In the genomic region with DNA sequence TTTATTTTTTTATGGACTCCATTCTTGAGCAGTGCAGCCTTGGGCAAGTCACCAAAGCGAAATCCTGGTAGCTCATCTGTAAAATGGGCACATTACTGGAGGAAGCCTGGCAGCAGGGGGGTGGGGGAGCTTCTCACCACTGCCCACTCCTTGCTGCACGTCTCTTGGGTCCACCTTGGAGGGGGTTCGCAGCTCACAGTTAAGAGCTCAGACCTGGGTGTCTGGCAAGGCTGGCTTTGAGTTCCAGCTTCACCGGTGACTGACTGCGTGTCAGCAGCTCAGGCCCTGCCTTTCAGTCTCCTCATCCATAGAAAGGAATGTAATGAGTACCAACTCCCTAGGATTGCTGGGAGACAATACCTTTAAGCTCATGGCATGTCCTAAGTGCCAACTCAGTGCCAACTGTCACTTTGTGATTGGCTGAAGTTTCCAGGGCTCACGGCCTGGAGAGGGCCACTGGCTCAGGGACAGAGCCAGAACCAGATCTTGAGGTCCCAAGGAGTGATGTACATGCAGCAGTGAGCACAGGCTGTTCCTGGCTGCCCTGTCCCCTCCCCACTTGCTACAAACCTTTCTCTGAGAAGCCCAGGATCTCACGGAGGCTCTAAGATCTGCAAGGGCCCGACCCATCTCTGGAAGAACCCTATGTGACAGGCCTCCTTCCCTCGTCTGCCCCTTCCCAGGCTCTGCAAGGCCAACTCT, we compare ENCODE assay signal across 1 cellular context.
A peak's percentile ranks its signal among the peaks of the same experiment; 100 is the strongest.
TF ChIP-seq lines count a peak whose summit lies in the region.

No MANE protein-coding gene starts in this region.

TF ChIP-seq in HepG2, 621 proteins besides CTCF, POLR2A, EP300 and RAD21 (continued from another document):
- TF ChIP-seq, protein P1, sequence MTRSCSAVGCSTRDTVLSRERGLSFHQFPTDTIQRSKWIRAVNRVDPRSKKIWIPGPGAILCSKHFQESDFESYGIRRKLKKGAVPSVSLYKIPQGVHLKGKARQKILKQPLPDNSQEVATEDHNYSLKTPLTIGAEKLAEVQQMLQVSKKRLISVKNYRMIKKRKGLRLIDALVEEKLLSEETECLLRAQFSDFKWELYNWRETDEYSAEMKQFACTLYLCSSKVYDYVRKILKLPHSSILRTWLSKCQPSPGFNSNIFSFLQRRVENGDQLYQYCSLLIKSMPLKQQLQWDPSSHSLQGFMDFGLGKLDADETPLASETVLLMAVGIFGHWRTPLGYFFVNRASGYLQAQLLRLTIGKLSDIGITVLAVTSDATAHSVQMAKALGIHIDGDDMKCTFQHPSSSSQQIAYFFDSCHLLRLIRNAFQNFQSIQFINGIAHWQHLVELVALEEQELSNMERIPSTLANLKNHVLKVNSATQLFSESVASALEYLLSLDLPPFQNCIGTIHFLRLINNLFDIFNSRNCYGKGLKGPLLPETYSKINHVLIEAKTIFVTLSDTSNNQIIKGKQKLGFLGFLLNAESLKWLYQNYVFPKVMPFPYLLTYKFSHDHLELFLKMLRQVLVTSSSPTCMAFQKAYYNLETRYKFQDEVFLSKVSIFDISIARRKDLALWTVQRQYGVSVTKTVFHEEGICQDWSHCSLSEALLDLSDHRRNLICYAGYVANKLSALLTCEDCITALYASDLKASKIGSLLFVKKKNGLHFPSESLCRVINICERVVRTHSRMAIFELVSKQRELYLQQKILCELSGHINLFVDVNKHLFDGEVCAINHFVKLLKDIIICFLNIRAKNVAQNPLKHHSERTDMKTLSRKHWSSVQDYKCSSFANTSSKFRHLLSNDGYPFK (CRISPR knock-in tag; IDR thresholded peaks at IDR 0.05; ENCODE audit: borderline replicate concordance): no peak
- TF ChIP-seq TMF1 (CRISPR knock-in tag; IDR thresholded peaks at IDR 0.05; ENCODE audit: low read depth): no peak
- TF ChIP-seq ZNF605 (CRISPR knock-in tag; IDR thresholded peaks at IDR 0.05): peak; percentile 63; the same call in 1 of the 2 replicates
- TF ChIP-seq TAF1 (CRISPR knock-in tag; IDR thresholded peaks at IDR 0.05): peak; percentile 6; the same call in 1 of the 2 replicates
- TF ChIP-seq, protein P2, sequence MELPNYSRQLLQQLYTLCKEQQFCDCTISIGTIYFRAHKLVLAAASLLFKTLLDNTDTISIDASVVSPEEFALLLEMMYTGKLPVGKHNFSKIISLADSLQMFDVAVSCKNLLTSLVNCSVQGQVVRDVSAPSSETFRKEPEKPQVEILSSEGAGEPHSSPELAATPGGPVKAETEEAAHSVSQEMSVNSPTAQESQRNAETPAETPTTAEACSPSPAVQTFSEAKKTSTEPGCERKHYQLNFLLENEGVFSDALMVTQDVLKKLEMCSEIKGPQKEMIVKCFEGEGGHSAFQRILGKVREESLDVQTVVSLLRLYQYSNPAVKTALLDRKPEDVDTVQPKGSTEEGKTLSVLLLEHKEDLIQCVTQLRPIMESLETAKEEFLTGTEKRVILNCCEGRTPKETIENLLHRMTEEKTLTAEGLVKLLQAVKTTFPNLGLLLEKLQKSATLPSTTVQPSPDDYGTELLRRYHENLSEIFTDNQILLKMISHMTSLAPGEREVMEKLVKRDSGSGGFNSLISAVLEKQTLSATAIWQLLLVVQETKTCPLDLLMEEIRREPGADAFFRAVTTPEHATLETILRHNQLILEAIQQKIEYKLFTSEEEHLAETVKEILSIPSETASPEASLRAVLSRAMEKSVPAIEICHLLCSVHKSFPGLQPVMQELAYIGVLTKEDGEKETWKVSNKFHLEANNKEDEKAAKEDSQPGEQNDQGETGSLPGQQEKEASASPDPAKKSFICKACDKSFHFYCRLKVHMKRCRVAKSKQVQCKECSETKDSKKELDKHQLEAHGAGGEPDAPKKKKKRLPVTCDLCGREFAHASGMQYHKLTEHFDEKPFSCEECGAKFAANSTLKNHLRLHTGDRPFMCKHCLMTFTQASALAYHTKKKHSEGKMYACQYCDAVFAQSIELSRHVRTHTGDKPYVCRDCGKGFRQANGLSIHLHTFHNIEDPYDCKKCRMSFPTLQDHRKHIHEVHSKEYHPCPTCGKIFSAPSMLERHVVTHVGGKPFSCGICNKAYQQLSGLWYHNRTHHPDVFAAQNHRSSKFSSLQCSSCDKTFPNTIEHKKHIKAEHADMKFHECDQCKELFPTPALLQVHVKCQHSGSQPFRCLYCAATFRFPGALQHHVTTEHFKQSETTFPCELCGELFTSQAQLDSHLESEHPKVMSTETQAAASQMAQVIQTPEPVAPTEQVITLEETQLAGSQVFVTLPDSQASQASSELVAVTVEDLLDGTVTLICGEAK (IDR thresholded peaks at IDR 0.05): no peak
- TF ChIP-seq, protein P2 (CRISPR knock-in tag; IDR thresholded peaks at IDR 0.05): no peak
- 0 out of 2 replicates have a peak, but pooled peaks have one; percentile 23 for TF ChIP-seq BORCS8-MEF2B (CRISPR knock-in tag; IDR thresholded peaks at IDR 0.05)
- peak; percentile 40; the same call in 1 of the 2 replicates for TF ChIP-seq ZNF746 (CRISPR knock-in tag; IDR thresholded peaks at IDR 0.05)
- no peak for TF ChIP-seq YEATS4 (CRISPR knock-in tag; IDR thresholded peaks at IDR 0.05; ENCODE audit: borderline replicate concordance)
- no peak for TF ChIP-seq ZNF264 (CRISPR knock-in tag; IDR thresholded peaks at IDR 0.05)
- TF ChIP-seq ZNF350 (CRISPR knock-in tag; IDR thresholded peaks at IDR 0.05; ENCODE audit: borderline replicate concordance, low read depth): 0 out of 2 replicates have a peak, but pooled peaks have one; percentile 1
- peak; percentile 64; the same call in 1 of the 2 replicates for TF ChIP-seq ZNF430 (CRISPR knock-in tag; IDR thresholded peaks at IDR 0.05)
